In the genomic region with DNA sequence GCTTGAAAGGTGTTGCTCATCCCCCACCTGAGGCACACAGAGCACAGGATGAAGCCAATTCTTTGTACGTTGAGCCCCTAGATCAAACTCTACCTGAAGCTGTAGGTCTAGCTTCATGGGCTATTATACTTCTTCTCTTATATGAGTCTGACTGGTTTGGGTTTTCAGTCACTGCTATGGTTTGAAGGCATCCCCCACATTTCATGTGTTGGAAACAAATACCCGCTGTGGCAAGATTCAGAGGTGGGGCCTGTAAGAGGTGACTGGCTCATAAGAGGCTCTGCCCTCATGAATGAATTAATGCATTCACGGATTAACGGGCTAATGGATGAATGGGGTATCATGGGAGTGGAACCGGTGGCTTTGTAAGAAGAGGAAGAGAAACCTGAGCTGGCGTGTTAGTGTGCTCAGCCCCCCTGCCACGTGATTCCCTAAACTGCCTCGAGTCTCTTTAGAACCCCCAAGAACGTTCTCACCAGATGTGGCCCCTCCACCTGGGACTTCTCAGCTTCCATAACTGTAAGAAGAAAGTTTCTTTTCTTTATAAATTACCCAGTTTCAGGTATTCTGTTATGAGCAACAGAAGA, we compare ENCODE assay signal across 8 cellular contexts. TPM values are rescaled to one million over a fixed set of nuclear protein-coding genes. Genes with fewer than 3 reads are reported as not detected.
DNase-seq lines count a peak whose midpoint lies in the region; ATAC-seq and TF ChIP-seq lines count a peak whose summit lies in the region.

No MANE protein-coding gene starts in this region.

- H3K4me3 ChIP-seq in brain microvascular endothelial cell (ENCODE audit: low read depth, low read length): no peak overlapping the region
- H3K4me3 ChIP-seq in coronary artery: no peak overlapping the region

- no peak for TF ChIP-seq CTCF in brain microvascular endothelial cell (IDR thresholded peaks at IDR 0.05; ENCODE audit: low read depth, low read length, missing control alignments)
- TF ChIP-seq CTCF in coronary artery (IDR thresholded peaks at IDR 0.05): no peak

- H3K36me3 ChIP-seq in brain microvascular endothelial cell (replicated peaks): no peaks in the 10 kb centered on the region

- H3K27ac ChIP-seq in brain microvascular endothelial cell (no peak overlapping the region), coronary artery (no peak overlapping the region)

- no peaks in the 10 kb centered on the region for H3K27me3 Mint-ChIP-seq in naive thymus-derived CD8-positive, alpha-beta T cell

- H3K9me3 Mint-ChIP-seq in naive thymus-derived CD8-positive, alpha-beta T cell: no peaks in the 10 kb centered on the region

- peaks cover 0 to 10% (median 6%) of the 10 kb centered on the region in 3 donors for H3K36me3 Mint-ChIP-seq in naive thymus-derived CD8-positive, alpha-beta T cell

- no peaks in the 10 kb centered on the region for H3K27me3 ChIP-seq in brain microvascular endothelial cell (replicated peaks)

- POLR2A ChIA-PET in naive thymus-derived CD8-positive, alpha-beta T cell (lab: Charles Lee): interaction anchor here (0.8 to 1.2 kb wide), 3 partner anchors 29 to 40 kb away, joined by 4 read pairs; a partner anchor contains a TSS

- TF ChIP-seq POLR2A in erythroblast (IDR thresholded peaks at IDR 0.05; ENCODE audit: low read length): no peak

- peak overlapping the region in 8 of 10 donors; percentile 38 to 89 (median 70) for H3K27ac Mint-ChIP-seq in naive thymus-derived CD8-positive, alpha-beta T cell

- DNase-seq in NCI-H524 (lab: John Stamatoyannopoulos, UW) (peak; percentile 33 to 69), brain microvascular endothelial cell (no peak), hippocampal formation (lab: John Stamatoyannopoulos, UW) (no peak), coronary artery (ENCODE audit: low spot score) (no peak), erythroblast (lab: John Stamatoyannopoulos, UW) (no peak)
- no peak for DNase-seq in naive thymus-derived CD8-positive, alpha-beta T cell

- peak overlapping the region in 6 of 10 donors; percentile 10 to 65 (median 24) for H3K4me3 Mint-ChIP-seq in naive thymus-derived CD8-positive, alpha-beta T cell

- in situ Hi-C loops in brain microvascular endothelial cell (cut with HindIII; ENCODE audit: low pct_ligation_motif_present, low sequenced_read_pairs): no loop called here

- ATAC-seq in GM18517 (IDR thresholded peaks at IDR 0.05; ENCODE audit: unreplicated experiment): peak; percentile 54
- ATAC-seq in GM21786 (IDR thresholded peaks at IDR 0.05; ENCODE audit: unreplicated experiment): peak; percentile 55
- ATAC-seq in naive thymus-derived CD8-positive, alpha-beta T cell: peak in 1 of 2 donors; percentile 39

- peaks cover 0 to 61% (median 54%) of the 10 kb centered on the region in 4 donors for H3K4me1 Mint-ChIP-seq in naive thymus-derived CD8-positive, alpha-beta T cell

RNA-seq across cellular contexts. Expression of a gene that starts 39.2 kb away (rescaled TPM):
- 100 to 1,000 TPM; 140 to 141 TPM for total RNA-seq in naive thymus-derived CD8-positive, alpha-beta T cell
- polyA plus RNA-seq in naive thymus-derived CD8-positive, alpha-beta T cell: 10 to 100 TPM; 14.4 to 38.5 (median 20.9) TPM

Comparison
In these comparisons a context has a peak if more than half of its experiments do, and no peak if none do; other contexts are left out.
1. DNase-seq: peak in NCI-H524 (2 of 2); none in naive thymus-derived CD8-positive, alpha-beta T cell (0 of 10), brain microvascular endothelial cell (single experiment), hippocampal formation (0 of 2), coronary artery (single experiment) and erythroblast (0 of 2).